ENCODE assay signal across 5 cellular contexts in the genomic region with DNA sequence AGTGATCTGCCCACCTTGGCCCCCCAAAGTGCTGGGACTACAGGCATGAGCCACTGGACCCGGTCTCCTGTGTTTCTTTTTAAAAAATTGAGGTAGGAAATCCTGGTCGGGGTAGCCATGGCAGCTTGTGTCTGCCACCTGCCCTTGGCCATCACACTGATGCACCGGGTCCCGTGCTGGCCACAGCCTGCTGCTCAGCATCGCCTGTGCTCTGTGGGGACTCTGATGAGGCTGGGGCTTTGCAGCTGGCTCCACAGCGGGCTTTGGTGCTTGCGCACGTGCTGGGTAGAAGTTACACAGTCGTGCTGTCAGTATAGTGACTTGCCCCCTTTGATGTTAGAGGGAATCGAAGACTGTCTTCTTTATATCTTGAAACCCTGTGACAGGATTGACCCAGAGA.
"Had no signal": no experiment of that assay in that cellular context is flagged by ENCODE, and none has a peak within 500 bp of the region (broad histone marks: within the 10 kb centered on the region; RNA-seq: fewer than 3 reads in every experiment).

No MANE protein-coding gene starts in this region.

- H3K27ac ChIP-seq: HL-60 had no signal

- H3K4me3 Mint-ChIP-seq: IgD-negative memory B cell had no signal

- H3K27ac Mint-ChIP-seq: IgD-negative memory B cell had no signal

- H3K4me3 ChIP-seq: K562 had no signal

- DNase-seq: IMR-90 had no signal

- H3K9me3 Mint-ChIP-seq: IgD-negative memory B cell had no signal

- ATAC-seq: HepG2, K562 had no signal

- H3K27me3 Mint-ChIP-seq: IgD-negative memory B cell had no signal
